In the genomic region with DNA sequence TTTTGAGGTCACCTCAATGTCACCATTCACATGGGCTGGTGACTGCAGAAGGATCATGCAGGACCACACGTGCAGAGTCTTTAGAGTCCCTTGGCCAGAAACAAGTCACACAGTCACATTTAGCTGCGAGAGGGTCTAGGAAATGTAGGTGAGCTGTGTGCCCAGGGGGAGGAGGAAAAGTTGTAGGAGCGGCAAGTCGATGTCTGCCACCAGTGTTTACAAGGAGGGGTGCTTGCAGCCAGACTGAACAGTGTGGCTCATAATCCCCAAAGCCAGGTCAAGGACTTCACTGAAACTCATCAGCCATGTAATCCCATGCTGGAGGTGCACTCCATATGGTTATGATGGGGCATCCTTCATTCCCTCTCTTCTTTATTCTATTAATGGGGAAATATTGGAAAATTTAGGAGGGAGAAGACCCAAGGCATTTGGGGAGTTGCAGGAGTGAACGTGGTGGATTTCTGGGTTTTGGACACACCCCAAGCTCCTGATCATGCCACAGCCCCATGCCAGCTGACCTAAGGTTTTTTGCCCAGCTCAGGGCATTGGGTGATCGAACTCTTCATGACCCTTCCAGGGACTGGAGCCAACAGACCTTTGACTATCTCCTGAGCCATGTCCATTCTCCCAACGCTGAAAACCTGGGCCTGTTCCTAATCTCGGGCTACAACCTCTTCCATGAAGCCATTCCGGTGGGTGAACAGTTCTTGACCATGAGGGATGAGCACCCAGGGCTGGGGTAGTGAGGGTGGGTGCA, we compare ENCODE assay signal across 2 cellular contexts.
A peak's percentile ranks its signal among the peaks of the same experiment; 100 is the strongest.
TF ChIP-seq lines count a peak whose summit lies in the region.

No MANE protein-coding gene starts in this region.

TF ChIP-seq in HEK293, 187 proteins besides CTCF, POLR2A, EP300 and RAD21:
- TF ChIP-seq ZNF791 (tag by site-specific recombination; IDR thresholded peaks at IDR 0.05) (no peak), ZNF341 (tag by site-specific recombination; IDR thresholded peaks at IDR 0.05; ENCODE audit: low read depth) (peak; percentile 79), ZBTB48 (tag by site-specific recombination; IDR thresholded peaks at IDR 0.05) (no peak)

TF ChIP-seq in HepG2, 621 proteins besides CTCF, POLR2A, EP300 and RAD21:
- TF ChIP-seq GMEB2 (CRISPR knock-in tag; IDR thresholded peaks at IDR 0.05; ENCODE audit: low read depth) (no peak), MNT (IDR thresholded peaks at IDR 0.05) (peak; percentile 65)
